31 cellular contexts compared by ENCODE assay signal in genomic region chr1:225366016-225366415, GRCh38.
"Had no signal": no experiment of that assay in that cellular context is flagged by ENCODE, and none has a peak within 500 bp of the region (broad histone marks: within the 10 kb centered on the region; RNA-seq: fewer than 3 reads in every experiment).

No MANE protein-coding gene starts in this region.

- FAIRE-seq: astrocyte, bronchial epithelial cell, colon, frontal cortex had no signal

- H3K9me3 Mint-ChIP-seq: activated CD4-positive, alpha-beta memory T cell treated with anti-CD3 and anti-CD28 coated beads, Interleukin-2, amount 10 ng/mL, durations not matched to agents 7 days and 5 days; activated CD4-positive, alpha-beta T cell treated with anti-CD3 and anti-CD28 coated beads, Interleukin-2, amount 10 ng/mL, durations not matched to agents 24 days and 14 days; activated T-cell treated with anti-CD3 and anti-CD28 coated beads, Interleukin-2, amount 50 U/mL, for 4 hours; activated T-helper 17 cell treated with anti-CD3 and anti-CD28 coated beads, Interleukin-2, amount 50 U/mL, for 72 hours; T-helper 2 cell treated with Interferon-gamma antibody and Interleukin-4, amounts not matched to agents 5 μg/mL and 100 μg/mL, for 36 hours had no signal

- H3K4me3 Mint-ChIP-seq: activated CD4-positive, alpha-beta memory T cell treated with anti-CD3 and anti-CD28 coated beads, Interleukin-2, amount 10 ng/mL, durations not matched to agents 7 days and 5 days; activated CD4-positive, alpha-beta T cell treated with anti-CD3 and anti-CD28 coated beads for 36 hours; activated CD4-positive, alpha-beta T cell treated with anti-CD3 and anti-CD28 coated beads, Interleukin-2, amount 10 ng/mL, durations not matched to agents 24 days and 14 days; activated naive CD8-positive, alpha-beta T cell; activated T-cell treated with anti-CD3 and anti-CD28 coated beads, Interleukin-2, amount 50 U/mL, for 4 hours; activated T-helper 17 cell treated with anti-CD3 and anti-CD28 coated beads, Interleukin-2, amount 50 U/mL, for 72 hours; T-helper 17 cell; T-helper 2 cell treated with Interferon-gamma antibody and Interleukin-4, amounts not matched to agents 5 μg/mL and 100 μg/mL, for 36 hours had no signal

- DNase-seq: activated CD4-positive, alpha-beta memory T cell treated with anti-CD3 and anti-CD28 coated beads, Interleukin-2, amount 10 ng/mL, durations not matched to agents 7 days and 5 days; activated CD4-positive, alpha-beta T cell treated with anti-CD3 and anti-CD28 coated beads for 36 hours; activated CD4-positive, alpha-beta T cell treated with anti-CD3 and anti-CD28 coated beads, Interleukin-2, amount 10 ng/mL, durations not matched to agents 24 days and 14 days; activated CD4-positive, CD25-positive, alpha-beta regulatory T cell; activated CD4-positive, CD25-positive, alpha-beta regulatory T cell treated with anti-CD3 and anti-CD28 coated beads, Interleukin-2, amount 50 U/mL, for 72 hours; activated CD8-positive, alpha-beta memory T cell treated with anti-CD3 and anti-CD28 coated beads for 24 hours; activated effector memory CD4-positive, alpha-beta T cell treated with Interleukin-2 at 50 U/mL for 16 hours; activated gamma-delta T cell treated with Interleukin-2 at 50 U/mL for 16 hours; activated naive CD4-positive, alpha-beta T cell treated with anti-CD3 and anti-CD28 coated beads, Interleukin-2, amount 50 U/mL, for 16 hours; activated naive CD4-positive, alpha-beta T cell treated with Interleukin-2 at 50 U/mL for 16 hours; activated T-cell treated with anti-CD3 and anti-CD28 coated beads, Interleukin-2, amount 50 U/mL, for 4 hours; amniotic stem cell; anterior cingulate cortex; brain microvascular endothelial cell; caudate nucleus; cortex of kidney; dermis blood vessel endothelial cell; effector CD8-positive, alpha-beta T cell; foreskin fibroblast; head of caudate nucleus; T-helper 1 cell; T-helper 17 cell; T1000 had no signal

- H3K4me1 Mint-ChIP-seq: activated CD4-positive, alpha-beta T cell treated with anti-CD3 and anti-CD28 coated beads for 36 hours; activated T-helper 17 cell treated with anti-CD3 and anti-CD28 coated beads, Interleukin-2, amount 50 U/mL, for 72 hours; T-helper 17 cell had no signal

- ATAC-seq: activated CD4-positive, alpha-beta T cell treated with anti-CD3 and anti-CD28 coated beads for 36 hours; activated T-cell treated with anti-CD3 and anti-CD28 coated beads, Interleukin-2, amount 50 U/mL, for 4 hours; activated T-helper 17 cell treated with anti-CD3 and anti-CD28 coated beads, Interleukin-2, amount 50 U/mL, for 72 hours; esophagus mucosa; T-helper 17 cell had no signal

- H3K36me3 ChIP-seq: brain microvascular endothelial cell had no signal

- H3K27ac Mint-ChIP-seq: activated CD4-positive, alpha-beta memory T cell treated with anti-CD3 and anti-CD28 coated beads, Interleukin-2, amount 10 ng/mL, durations not matched to agents 7 days and 5 days; activated CD4-positive, alpha-beta T cell treated with anti-CD3 and anti-CD28 coated beads for 36 hours; activated CD4-positive, alpha-beta T cell treated with anti-CD3 and anti-CD28 coated beads, Interleukin-2, amount 10 ng/mL, durations not matched to agents 24 days and 14 days; activated naive CD8-positive, alpha-beta T cell; activated T-helper 17 cell treated with anti-CD3 and anti-CD28 coated beads, Interleukin-2, amount 50 U/mL, for 72 hours; T-helper 17 cell; T-helper 2 cell treated with Interferon-gamma antibody and Interleukin-4, amounts not matched to agents 5 μg/mL and 100 μg/mL, for 36 hours had no signal

- H3K36me3 Mint-ChIP-seq: activated naive CD8-positive, alpha-beta T cell had no signal

- H3K27ac ChIP-seq: brain microvascular endothelial cell had no signal

- H3K27me3 ChIP-seq: brain microvascular endothelial cell had no signal
